12 cellular contexts compared by ENCODE assay signal in genomic region chr6:47701374-47701773, GRCh38. TPM values are rescaled to one million over a fixed set of nuclear protein-coding genes. Genes with fewer than 3 reads are reported as not detected.
DNase-seq lines count a peak whose midpoint lies in the region; ATAC-seq and TF ChIP-seq lines count a peak whose summit lies in the region.
"Had no signal": no experiment of that assay in that cellular context is flagged by ENCODE, and none has a peak within 500 bp of the region (broad histone marks: within the 10 kb centered on the region; RNA-seq: fewer than 3 reads in every experiment).

No MANE protein-coding gene starts in this region.

- H3K9me3 ChIP-seq in heart left ventricle, result no peaks in the 10 kb centered on the region
- H3K9me3 ChIP-seq: prostate gland had no signal

- peak; percentile 99 for ATAC-seq in GM18870 (IDR thresholded peaks at IDR 0.05; ENCODE audit: unreplicated experiment)
- peak; percentile 96 for ATAC-seq in GM21737 (IDR thresholded peaks at IDR 0.05; ENCODE audit: unreplicated experiment)
- peak; percentile 93 for ATAC-seq in HG03457 (IDR thresholded peaks at IDR 0.05; ENCODE audit: unreplicated experiment)
- ATAC-seq in heart left ventricle, result no peak
- no peak for ATAC-seq in Right ventricle myocardium superior (ENCODE audit: poor library complexity)

- no peaks in the 10 kb centered on the region for H3K27me3 ChIP-seq in heart left ventricle

- no peaks in the 10 kb centered on the region for H3K36me3 ChIP-seq in heart left ventricle
- H3K36me3 ChIP-seq: prostate gland had no signal

- no peak for TF ChIP-seq POLR2A in heart left ventricle (IDR thresholded peaks at IDR 0.05)

- DNase-seq in fibroblast of villous mesenchyme (ENCODE audit: low read depth) (peak; percentile 58), heart left ventricle (no peak), NCI-H1105 (lab: John Stamatoyannopoulos, UW) (no peak), Right ventricle myocardium superior (no peak)
- no peak for DNase-seq in activated naive CD4-positive, alpha-beta T cell treated with anti-CD3 and anti-CD28 coated beads, Interleukin-2, amount 50 U/mL, for 16 hours
- DNase-seq: hypothalamus; stimulated activated naive CD4-positive, alpha-beta T cell had no signal

- TF ChIP-seq CTCF in fibroblast of villous mesenchyme (IDR thresholded peaks at IDR 0.05; ENCODE audit: insufficient read depth, low read depth, low read length) (no peak), heart left ventricle (IDR thresholded peaks at IDR 0.05) (no peak)

- H3K4me1 ChIP-seq in heart left ventricle, result no peaks in the 10 kb centered on the region
- H3K4me1 ChIP-seq: prostate gland had no signal

- intact Hi-C loops in heart left ventricle (cut with DNase I) (no loop called here), Right ventricle myocardium superior (cut with DNase I) (no loop called here)

- H3K4me3 ChIP-seq in fibroblast of villous mesenchyme (ENCODE audit: low read depth, low read length) (no peak overlapping the region), heart left ventricle (no peak overlapping the region)
- H3K4me3 ChIP-seq: prostate gland had no signal

- 44 to 48% (median 46%) methylated on average over 2 of the region's 2 CpGs for WGBS in heart left ventricle, 4 donors

- H3K27ac ChIP-seq in heart left ventricle, result no peak overlapping the region
- H3K27ac ChIP-seq: prostate gland had no signal

RNA-seq across cellular contexts. Expression of gene ADGRF4, which starts 3.0 kb away (rescaled TPM):
- 0.32 and 0.43 TPM in 2 replicates for total RNA-seq in fibroblast of villous mesenchyme
- under 1 TPM in 4 of 9 donors, not detected in 5; 0.06 to 0.60 (median 0.29) TPM for total RNA-seq in heart left ventricle
- polyA plus RNA-seq in heart left ventricle, result under 1 TPM in 1 of 2 donors, not detected in 1; 0.07 TPM
- total RNA-seq in Right ventricle myocardium superior, result not detected
- total RNA-seq: T-helper 2 cell treated with Interferon-gamma antibody and Interleukin-4, amounts not matched to agents 100 ng/mL and 5 ng/mL, for 36 hours had no signal

Comparison
In these comparisons a context has a peak if more than half of its experiments do, and no peak if none do; other contexts are left out.
1. ATAC-seq: peak in GM18870 (single experiment), GM21737 (single experiment) and HG03457 (single experiment); none in heart left ventricle (0 of 4) and Right ventricle myocardium superior (single experiment).